Comparison of ENCODE assay signal across 1 cellular context in the genomic region with DNA sequence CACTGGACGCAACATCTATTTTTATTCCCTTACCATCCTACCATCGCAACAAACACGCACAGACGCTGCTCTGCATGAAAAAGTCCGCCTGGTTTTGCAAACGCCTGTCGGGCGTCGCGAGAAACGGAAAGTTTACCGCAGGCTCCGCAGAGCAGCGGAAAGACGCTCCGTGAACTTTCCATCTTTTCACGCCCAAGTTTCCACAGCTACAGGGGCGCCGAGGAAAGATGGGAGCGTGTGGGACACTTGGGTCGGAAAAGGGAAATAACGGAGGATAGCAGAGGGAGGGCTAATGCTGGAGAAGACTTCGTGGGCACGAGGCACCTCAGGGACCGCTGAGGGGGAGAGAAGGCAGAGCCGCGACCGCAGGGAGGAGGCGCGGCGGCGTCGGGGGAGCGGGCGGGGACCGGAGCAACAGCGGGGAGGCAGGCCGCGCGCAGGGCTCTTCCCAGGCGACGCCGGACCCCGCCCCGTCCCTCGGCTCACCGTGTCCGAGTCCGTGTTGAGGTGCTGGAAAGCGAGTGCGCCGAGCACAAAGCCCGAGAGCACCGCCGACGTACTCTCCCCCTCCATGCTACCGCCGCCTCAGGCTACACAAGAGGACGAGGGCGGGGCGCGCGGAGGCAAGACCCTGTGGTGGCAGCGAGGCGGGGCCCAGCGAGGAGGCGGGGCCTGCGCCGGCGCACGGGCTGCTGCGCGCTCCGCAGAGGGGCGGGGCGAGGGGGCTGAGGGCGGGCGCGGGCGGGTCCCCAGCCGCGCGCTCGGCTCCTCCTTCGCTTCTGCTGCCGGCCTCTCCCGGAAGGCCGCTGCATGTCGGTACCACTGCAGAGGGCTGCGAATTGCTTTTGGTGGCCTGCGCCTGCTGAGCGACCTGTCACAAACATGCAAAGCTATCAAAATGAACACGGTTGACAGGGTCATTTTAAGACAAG.
TF ChIP-seq lines count a peak whose summit lies in the region.

Gene ABRAXAS1, minus strand, starts transcription at position 601 of the 932 bp plus-strand sequence. Its CDS starts 28 bp downstream, at position 573.

TF ChIP-seq in K562, 482 proteins besides CTCF, POLR2A, EP300 and RAD21 (continued from another document and continues in another):
- TF ChIP-seq ATF3 (IDR thresholded peaks at IDR 0.05) (no peak), ATF3 (CRISPR knock-in tag; conservative IDR thresholded peaks at IDR 0.05) (0 out of 2 replicates have a peak, but pooled peaks have one; percentile 49), ZNF79 (CRISPR knock-in tag; IDR thresholded peaks at IDR 0.05; ENCODE audit: low read depth) (no peak), DMBX1 (CRISPR knock-in tag; IDR thresholded peaks at IDR 0.05; ENCODE audit: borderline replicate concordance) (0 out of 2 replicates have a peak, but pooled peaks have one; percentile 57), HDAC2 (IDR thresholded peaks at IDR 0.05) (peak; percentile 79; the same call in 1 of the 2 replicates), LCOR (CRISPR knock-in tag; IDR thresholded peaks at IDR 0.05) (0 out of 2 replicates have a peak, but pooled peaks have one; percentile 73), NCOR1 (IDR thresholded peaks at IDR 0.05) (no peak), SMARCE1 (IDR thresholded peaks at IDR 0.05) (0 out of 2 replicates have a peak, but pooled peaks have one; percentile 25), ARHGAP35 (IDR thresholded peaks at IDR 0.05; ENCODE audit: partially characterized antibody) (peak; percentile 37), PHF20 (IDR thresholded peaks at IDR 0.05; ENCODE audit: partially characterized antibody) (peak; percentile 57), TCF3 (CRISPR knock-in tag; IDR thresholded peaks at IDR 0.05) (peak; percentile 42; the same call in 1 of the 2 replicates), RNF2 (IDR thresholded peaks at IDR 0.05) (peak; percentile 87), ZNF263 (CRISPR knock-in tag; IDR thresholded peaks at IDR 0.05; ENCODE audit: borderline replicate concordance) (peak; percentile 73; the same call in 1 of the 2 replicates), NR2C2 (CRISPR knock-in tag; IDR thresholded peaks at IDR 0.05) (peak; percentile 76; the same call in 1 of the 2 replicates), NR2C2 (tag; IDR thresholded peaks at IDR 0.05) (no peak; the same call in none of the 2 replicates), ZKSCAN1 (IDR thresholded peaks at IDR 0.05; ENCODE audit: low read depth, low read length) (no peak), SMARCC2 (IDR thresholded peaks at IDR 0.05; ENCODE audit: low read depth) (no peak), ZNF124 (CRISPR knock-in tag; IDR thresholded peaks at IDR 0.05) (no peak), REST (CRISPR knock-in tag; IDR thresholded peaks at IDR 0.05; ENCODE audit: low read depth) (0 out of 2 replicates have a peak, but pooled peaks have one; percentile 37), ZBTB1 (CRISPR knock-in tag; IDR thresholded peaks at IDR 0.05; ENCODE audit: borderline replicate concordance, low read depth) (peak; percentile 93), PCBP1 (IDR thresholded peaks at IDR 0.05; ENCODE audit: low read depth, low read length, poor library complexity, severe bottlenecking) (no peak), POLR2B (IDR thresholded peaks at IDR 0.05; ENCODE audit: low read depth, partially characterized antibody) (peak; percentile 63), BCOR (IDR thresholded peaks at IDR 0.05) (peak; percentile 87), ARID2 (IDR thresholded peaks at IDR 0.05) (0 out of 2 replicates have a peak, but pooled peaks have one; percentile 10), GMEB1 (CRISPR knock-in tag; IDR thresholded peaks at IDR 0.05) (peak; percentile 42), MNT (conservative IDR thresholded peaks at IDR 0.05) (peak; percentile 66 to 78; a peak in 3 of 4 replicates), TFE3 (CRISPR knock-in tag; IDR thresholded peaks at IDR 0.05) (no peak), FOXP1 (CRISPR knock-in tag; IDR thresholded peaks at IDR 0.05) (0 out of 2 replicates have a peak, but pooled peaks have one; percentile 46), SUPT5H (IDR thresholded peaks at IDR 0.05) (peak; percentile 82), MEIS2 (IDR thresholded peaks at IDR 0.05; ENCODE audit: partially characterized antibody) (peak; percentile 79), ZNF431 (CRISPR knock-in tag; IDR thresholded peaks at IDR 0.05) (peak; percentile 73), HMGN3 (IDR thresholded peaks at IDR 0.05; ENCODE audit: borderline replicate concordance, extremely low read depth, insufficient read length, low read depth, low read length) (peak; percentile 77), HDAC6 (IDR thresholded peaks at IDR 0.05; ENCODE audit: low read depth, low read length) (no peak), MIER1 (IDR thresholded peaks at IDR 0.05; ENCODE audit: low read depth) (0 out of 2 replicates have a peak, but pooled peaks have one; percentile 51), RBM15 (IDR thresholded peaks at IDR 0.05; ENCODE audit: insufficient read depth, low read length) (no peak), ZNF143 (CRISPR knock-in tag; IDR thresholded peaks at IDR 0.05) (no peak), BCLAF1 (IDR thresholded peaks at IDR 0.05; ENCODE audit: borderline replicate concordance in 1 of 2, control insufficient read depth in 1 of 2, low read depth in 2 of 2, low read length in 1 of 2) (no peak), ZNF12 (CRISPR knock-in tag; IDR thresholded peaks at IDR 0.05) (peak; percentile 75; the same call in 1 of the 2 replicates), TRIM24 (IDR thresholded peaks at IDR 0.05) (peak; percentile 14 to 82; a peak in 2 of 4 replicates), FOXM1 (IDR thresholded peaks at IDR 0.05; ENCODE audit: low read depth) (no peak), FOXM1 (CRISPR knock-in tag; IDR thresholded peaks at IDR 0.05; ENCODE audit: low read depth) (peak; percentile 91), XRCC5 (IDR thresholded peaks at IDR 0.05; ENCODE audit: low read depth, low read length) (no peak), EGR1 (conservative IDR thresholded peaks at IDR 0.05) (peak; percentile 47), DACH1 (IDR thresholded peaks at IDR 0.05; ENCODE audit: partially characterized antibody) (peak; percentile 12), ZBTB7A (IDR thresholded peaks at IDR 0.05; ENCODE audit: borderline replicate concordance, control insufficient read depth, low read depth, low read length) (peak; percentile 91), POLR2H (tag; IDR thresholded peaks at IDR 0.05; ENCODE audit: low read depth) (peak; percentile 49; the same call in 1 of the 2 replicates), SPI1 (IDR thresholded peaks at IDR 0.05; ENCODE audit: borderline replicate concordance, low read depth, low read length) (no peak), PTTG1 (tag; IDR thresholded peaks at IDR 0.05; ENCODE audit: low read depth) (no peak)
- TF ChIP-seq, protein P1, sequence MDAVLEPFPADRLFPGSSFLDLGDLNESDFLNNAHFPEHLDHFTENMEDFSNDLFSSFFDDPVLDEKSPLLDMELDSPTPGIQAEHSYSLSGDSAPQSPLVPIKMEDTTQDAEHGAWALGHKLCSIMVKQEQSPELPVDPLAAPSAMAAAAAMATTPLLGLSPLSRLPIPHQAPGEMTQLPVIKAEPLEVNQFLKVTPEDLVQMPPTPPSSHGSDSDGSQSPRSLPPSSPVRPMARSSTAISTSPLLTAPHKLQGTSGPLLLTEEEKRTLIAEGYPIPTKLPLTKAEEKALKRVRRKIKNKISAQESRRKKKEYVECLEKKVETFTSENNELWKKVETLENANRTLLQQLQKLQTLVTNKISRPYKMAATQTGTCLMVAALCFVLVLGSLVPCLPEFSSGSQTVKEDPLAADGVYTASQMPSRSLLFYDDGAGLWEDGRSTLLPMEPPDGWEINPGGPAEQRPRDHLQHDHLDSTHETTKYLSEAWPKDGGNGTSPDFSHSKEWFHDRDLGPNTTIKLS (IDR thresholded peaks at IDR 0.05; ENCODE audit: borderline replicate concordance, low read depth): peak; percentile 57; the same call in 1 of the 2 replicates
